8 cellular contexts compared by ENCODE assay signal in genomic region chr20:56359212-56360132, GRCh38. TPM values are rescaled to one million over a fixed set of nuclear protein-coding genes. Genes with fewer than 3 reads are reported as not detected.
DNase-seq lines count a peak whose midpoint lies in the region; ATAC-seq and TF ChIP-seq lines count a peak whose summit lies in the region.

No MANE protein-coding gene starts in this region.

- WGBS in sigmoid colon, 2 donors = 16 to 22% methylated on average over 51 of the region's 51 CpGs

- TF ChIP-seq CTCF in GM12864 (IDR thresholded peaks at IDR 0.05; ENCODE audit: low read depth, low read length, missing control alignments) (no peak), Panc1 (IDR thresholded peaks at IDR 0.05) (no peak), MCF 10A (IDR thresholded peaks at IDR 0.05; ENCODE audit: unreplicated experiment) (no peak), sigmoid colon (IDR thresholded peaks at IDR 0.05) (no peak)

- CTCF ChIA-PET in Panc1 (lab: Charles Lee) = interaction anchor here (0.7 kb wide), 1 partner anchor 725 kb away, joined by 10 read pairs; no protein-coding TSS in a partner anchor
- CTCF ChIA-PET in MCF 10A (lab: Yijun Ruan, JAX) = interaction anchor here (0.7 to 8.8 kb wide), 18 partner anchors 9 to 172 kb away, joined by 3 to 84 read pairs (median 4); partner anchors contain the start of genes AURKA, CSTF1, MC3R and RTF2

- H3K9me3 Mint-ChIP-seq in MCF 10A (ENCODE audit: unreplicated experiment) = no peaks in the 10 kb centered on the region

- H3K27ac ChIP-seq in Panc1 (ENCODE audit: low read length) (peak overlapping the region; percentile 52; the same call in 1 of the 2 replicates), sigmoid colon (peak overlapping the region; percentile 89 to 91 (median 90))

- ATAC-seq in HG03025 (IDR thresholded peaks at IDR 0.05; ENCODE audit: low FRiP score, unreplicated experiment) (peak; percentile 31), Panc1 (peak; percentile 74)

- peak overlapping the region; percentile 30 for H3K27ac Mint-ChIP-seq in MCF 10A (ENCODE audit: low read depth, unreplicated experiment)

- H3K4me1 Mint-ChIP-seq in MCF 10A (ENCODE audit: insufficient read depth, unreplicated experiment) = peaks cover 11% of the 10 kb centered on the region

- POLR2A ChIA-PET in Panc1 (lab: Charles Lee) = interaction anchor here (0.6 to 0.7 kb wide), 5 partner anchors 27 to 1003 kb away, joined by 4 to 14 read pairs (median 5); no protein-coding TSS in a partner anchor
- POLR2A ChIA-PET in MCF 10A (lab: Yijun Ruan, JAX) = interaction anchor here (0.6 to 7.8 kb wide), 25 partner anchors 8 to 271 kb away, joined by 3 to 115 read pairs (median 4); partner anchors contain the start of genes AURKA, CSTF1, MC3R and RTF2

- peaks cover 3% of the 10 kb centered on the region for H3K4me1 ChIP-seq in Panc1 (ENCODE audit: control insufficient read depth, insufficient read depth, low read length)
- peaks cover 0 to 34% (median 27%) of the 10 kb centered on the region in 4 donors for H3K4me1 ChIP-seq in sigmoid colon

- H3K4me3 Mint-ChIP-seq in MCF 10A (ENCODE audit: unreplicated experiment) = peak overlapping the region; percentile 84

- BruUV-seq in Panc1 (replicated peaks; lab: Mats Ljungman, UMichigan) (no TSS peak), MCF 10A (replicated peaks; lab: Mats Ljungman, UMichigan) (no TSS peak)

- no peak for TF ChIP-seq EP300 in sigmoid colon (IDR thresholded peaks at IDR 0.05)

- DNase-seq in AG08396 (ENCODE audit: low spot score) = peak; percentile 74
- no peak for DNase-seq in GM12864 (ENCODE audit: low read depth)
- DNase-seq in Panc1 (ENCODE audit: low read depth, low spot score) = no peak
- DNase-seq in MCF 10A (ENCODE audit: unreplicated experiment) = peak; percentile 72
- DNase-seq in sigmoid colon = peak; percentile 78
- DNase-seq in cerebellar nuclear complex (lab: John Stamatoyannopoulos, UW) = no peak

- no peak for TF ChIP-seq POLR2A in sigmoid colon (IDR thresholded peaks at IDR 0.05)

- H3K9me3 ChIP-seq in Panc1 (ENCODE audit: control insufficient read depth, insufficient read depth, low read depth, low read length) = no peaks in the 10 kb centered on the region
- H3K9me3 ChIP-seq in iPS-18c (ENCODE audit: control insufficient read depth, insufficient read depth, low read length) = no peaks in the 10 kb centered on the region
- no peaks in the 10 kb centered on the region for H3K9me3 ChIP-seq in sigmoid colon

- H3K27me3 ChIP-seq in Panc1 (ENCODE audit: control insufficient read depth, insufficient read depth, low read length) (peaks cover 3% of the 10 kb centered on the region), sigmoid colon (no peaks in the 10 kb centered on the region)

- in situ Hi-C loops in Panc1 (cut with HindIII; ENCODE audit: low pct_unique_long_range_greater_than_20kb, low sequenced_read_pairs) = no loop called here

- intact Hi-C loops in Panc1 (cut with micrococcal nuclease; ENCODE audit: unreplicated experiment) (no loop called here), MCF 10A (cut with micrococcal nuclease) (loop anchor here (2.0 kb wide), 1 partner anchor 33 kb away; the partner anchor contains the start of genes AURKA and CSTF1), sigmoid colon (cut with DNase I) (loop anchor here (2.0 kb wide), 1 partner anchor 33 kb away; the partner anchor contains the start of genes AURKA and CSTF1)

- no peaks in the 10 kb centered on the region for H3K27me3 Mint-ChIP-seq in MCF 10A (ENCODE audit: insufficient read depth, unreplicated experiment)

- H3K36me3 ChIP-seq in Panc1 (ENCODE audit: control insufficient read depth, insufficient read depth, low read length) (no peaks in the 10 kb centered on the region), sigmoid colon (peaks cover 0 to 4% (median 0%) of the 10 kb centered on the region in 4 donors)

- H3K36me3 Mint-ChIP-seq in MCF 10A (ENCODE audit: insufficient read depth, unreplicated experiment) = peaks cover 19% of the 10 kb centered on the region

- H3K4me3 ChIP-seq in GM12864 (ENCODE audit: low read depth, low read length) (peak overlapping the region; percentile 74), Panc1 (ENCODE audit: low read depth in 2 of 2, low read length in 2 of 2) (peak overlapping the region; percentile 65 to 72), iPS-18c (ENCODE audit: insufficient read depth, low read depth, low read length) (peak overlapping the region; percentile 81), sigmoid colon (peak overlapping the region; percentile 87 to 100 (median 95))

RNA-seq across cellular contexts. Expression of gene FAM210B, which starts 0.7 kb away (rescaled TPM):
- total RNA-seq in Panc1 (2021; ENCODE audit: unreplicated experiment) (10.8 TPM), MCF 10A (2022) (37.7 and 38.2 TPM in 2 replicates), sigmoid colon (10 to 100 TPM; 41.9 to 52.2 (median 50.4) TPM)
- 13.7 TPM for polyA plus RNA-seq in Panc1 (2012; ENCODE audit: insufficient read length)
- 10 to 100 TPM; 17.0 to 28.2 (median 21.5) TPM for polyA plus RNA-seq in sigmoid colon

RNA-seq across cellular contexts. Expression of gene AURKA, which starts 32.5 kb away (rescaled TPM):
- total RNA-seq in Panc1 (2021; ENCODE audit: unreplicated experiment) (115 TPM), MCF 10A (2022) (65.8 and 75.3 TPM in 2 replicates), sigmoid colon (1 to 10 TPM; 1.2 to 3.0 (median 1.7) TPM)
- polyA plus RNA-seq in Panc1 (2012; ENCODE audit: insufficient read length) = 41.1 TPM
- 10 to 100 TPM in 2 of 3 donors, 1 to 10 TPM in 1; 4.8 to 25.1 (median 22.2) TPM for polyA plus RNA-seq in sigmoid colon

RNA-seq across cellular contexts. Expression of gene CSTF1, which starts 33.0 kb away (rescaled TPM):
- total RNA-seq in Panc1 (2021; ENCODE audit: unreplicated experiment) = 46.3 TPM
- 39.7 TPM for polyA plus RNA-seq in Panc1 (2012; ENCODE audit: insufficient read length)
- 30.1 and 35.1 TPM in 2 replicates for total RNA-seq in MCF 10A (2022)
- 10 to 100 TPM; 14.9 to 24.6 (median 19.5) TPM for total RNA-seq in sigmoid colon
- 10 to 100 TPM in 1 of 3 donors, 1 to 10 TPM in 2; 7.2 to 14.4 (median 8.8) TPM for polyA plus RNA-seq in sigmoid colon

RNA-seq across cellular contexts. Expression of gene CASS4, which starts 52.6 kb away (rescaled TPM):
- 0.15 TPM for total RNA-seq in Panc1 (2021; ENCODE audit: unreplicated experiment)
- 0.15 TPM for polyA plus RNA-seq in Panc1 (2012; ENCODE audit: insufficient read length)
- total RNA-seq in MCF 10A (2022) = not detected in 2 replicates
- total RNA-seq in sigmoid colon = 1 to 10 TPM; 1.2 to 2.9 (median 1.7) TPM
- polyA plus RNA-seq in sigmoid colon = 1 to 10 TPM in 1 of 3 donors, under 1 TPM in 2; 0.46 to 2.7 (median 0.60) TPM

Comparison
In these comparisons a context has a peak if more than half of its experiments do, and no peak if none do; other contexts are left out.
1. DNase-seq: peak in AG08396 (single experiment), MCF 10A (single experiment) and sigmoid colon (single experiment); none in GM12864 (single experiment), Panc1 (single experiment) and cerebellar nuclear complex (0 of 2).
2. RNA of gene AURKA, which starts 32.5 kb away (total RNA-seq): 115 TPM in Panc1 (single experiment) and 65.8 to 75.3 TPM in MCF 10A; 1.2 to 3.0 TPM in sigmoid colon; every median in the first group is over 10 times any median in the second.
3. Peak in every context shown above with its lines, with median percentiles within 50 percentile points of each other: H3K4me3 ChIP-seq.